In genomic region chr1:109152196-109152595, GRCh38 we compare ENCODE assay signal across 17 cellular contexts.
"Had no signal": no experiment of that assay in that cellular context is flagged by ENCODE, and none has a peak within 500 bp of the region (broad histone marks: within the 10 kb centered on the region; RNA-seq: fewer than 3 reads in every experiment).

No MANE protein-coding gene starts in this region.

- H3K27me3 ChIP-seq: esophagus muscularis mucosa had no signal

- ATAC-seq: activated CD4-positive, alpha-beta T cell treated with anti-CD3 and anti-CD28 coated beads for 36 hours; activated CD8-positive, alpha-beta memory T cell treated with anti-CD3 and anti-CD28 coated beads, Interleukin-2, amount 10 ng/mL, durations not matched to agents 7 days and 5 days had no signal

- H3K4me3 ChIP-seq: esophagus muscularis mucosa had no signal

- DNase-seq: activated CD4-positive, alpha-beta memory T cell treated with anti-CD3 and anti-CD28 coated beads for 36 hours; activated CD4-positive, alpha-beta T cell treated with anti-CD3 and anti-CD28 coated beads for 36 hours; activated CD8-positive, alpha-beta memory T cell treated with anti-CD3 and anti-CD28 coated beads, Interleukin-2, amount 10 ng/mL, durations not matched to agents 7 days and 5 days; activated naive CD4-positive, alpha-beta T cell treated with anti-CD3 and anti-CD28 coated beads, Interleukin-2, amount 10 ng/mL, durations not matched to agents 7 days and 5 days; activated T-cell treated with anti-CD3 and anti-CD28 coated beads, Interleukin-2, amount 50 U/mL, for 1 hour; effector CD4-positive, alpha-beta T cell; hypothalamus; kidney glomerular epithelial cell; naive B cell; retina; stimulated activated CD4-positive, alpha-beta T cell treated with anti-CD3 and anti-CD28 coated beads, Interleukin-15, amount 100 ng/mL, for 24 hours; stimulated activated CD4-positive, alpha-beta T cell treated with anti-CD3 and anti-CD28 coated beads, Interleukin-4, amount 100 ng/mL, for 1 hour; stimulated activated naive CD4-positive, alpha-beta T cell; substantia nigra had no signal

- H3K36me3 ChIP-seq: esophagus muscularis mucosa had no signal

- FAIRE-seq: colon had no signal

- H3K27ac ChIP-seq: esophagus muscularis mucosa, parathyroid adenoma had no signal

- H3K9ac ChIP-seq: parathyroid adenoma had no signal

- H3K9me3 ChIP-seq: esophagus muscularis mucosa had no signal
